ENCODE assay signal across 8 cellular contexts in the genomic region with DNA sequence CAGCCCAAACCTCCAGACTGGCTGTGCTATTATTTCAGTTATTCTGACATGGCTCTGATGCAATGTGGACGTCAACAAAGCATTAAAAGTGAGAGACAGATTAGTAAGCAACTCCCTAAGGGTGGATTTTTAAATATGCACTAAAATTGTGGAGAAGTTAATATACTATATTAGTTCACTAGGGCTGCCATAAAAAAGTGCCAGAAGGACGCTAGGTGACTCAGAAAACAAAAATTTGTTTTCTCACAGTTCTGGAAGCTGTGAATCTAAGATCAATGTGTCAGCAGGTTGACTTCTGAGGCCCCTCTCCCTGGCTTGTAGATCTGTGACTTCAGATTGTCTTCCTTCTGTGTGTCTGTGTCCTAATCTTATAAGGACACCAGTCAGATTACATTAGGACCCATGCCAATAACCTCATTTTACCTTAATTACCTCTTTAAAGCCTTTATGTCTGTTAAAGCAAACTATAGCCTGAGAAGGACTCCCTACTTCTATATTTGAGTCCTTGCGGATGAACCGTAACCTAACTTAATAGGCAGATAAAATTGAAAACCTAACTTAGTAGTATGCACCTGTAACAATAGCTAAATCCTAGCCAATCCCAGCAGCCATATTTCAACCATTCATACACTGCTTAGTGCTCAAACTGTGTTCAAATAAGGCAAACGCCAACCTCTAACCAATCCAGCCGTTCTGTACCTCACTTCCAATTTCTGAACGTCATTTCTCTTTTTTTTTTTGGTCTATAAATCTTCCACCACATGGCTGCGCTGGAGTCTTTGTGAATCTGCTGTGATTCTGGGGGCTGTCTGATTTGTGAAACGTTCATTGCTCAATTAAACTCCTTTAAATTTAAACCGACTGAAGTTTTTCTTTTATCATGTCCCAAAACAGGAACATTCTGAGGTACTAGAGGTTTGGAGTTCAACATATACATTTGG.
A peak's percentile ranks its signal among the peaks of the same experiment; 100 is the strongest.
DNase-seq lines count a peak whose midpoint lies in the region; ATAC-seq and TF ChIP-seq lines count a peak whose summit lies in the region.

No MANE protein-coding gene starts in this region.

- H3K4me1 ChIP-seq in esophagus squamous epithelium: peaks cover 12 to 29% (median 13%) of the 10 kb centered on the region in 3 donors

- H3K4me3 ChIP-seq in NB4 (ENCODE audit: low read depth, low read length) (no peak overlapping the region), esophagus squamous epithelium (no peak overlapping the region)

- TF ChIP-seq POLR2A in NB4 (IDR thresholded peaks at IDR 0.05; ENCODE audit: extremely low read depth, insufficient read length) (no peak), esophagus squamous epithelium (IDR thresholded peaks at IDR 0.05) (no peak)

- intact Hi-C loops in esophagus squamous epithelium (cut with DNase I): no loop called here

- WGBS in esophagus squamous epithelium, 2 donors: 54 to 56% methylated on average over 10 of the region's 10 CpGs

- DNase-seq in CD1c-positive myeloid dendritic cell (ENCODE audit: extremely low spot score) (peak; percentile 71), NB4 (ENCODE audit: low read depth) (peak; percentile 32), esophagus squamous epithelium (lab: John Stamatoyannopoulos, UW) (no peak), anterior cingulate cortex (lab: John Stamatoyannopoulos, UW) (no peak), NCI-H146 (lab: John Stamatoyannopoulos, UW) (no peak), SKM-1 (lab: John Stamatoyannopoulos, UW; ENCODE audit: unreplicated experiment) (no peak), NCI-H2081 (lab: John Stamatoyannopoulos, UW) (no peak)

- peak overlapping the region in 3 of 4 donors; percentile 8 to 62 (median 38) for H3K27ac ChIP-seq in esophagus squamous epithelium

- no peaks in the 10 kb centered on the region for H3K36me3 ChIP-seq in esophagus squamous epithelium

- TF ChIP-seq CTCF in NB4 (IDR thresholded peaks at IDR 0.05; ENCODE audit: low read depth, low read length) (no peak), esophagus squamous epithelium (IDR thresholded peaks at IDR 0.05) (no peak)

- H3K9me3 ChIP-seq in esophagus squamous epithelium: no peaks in the 10 kb centered on the region

- ATAC-seq in GM19467 (IDR thresholded peaks at IDR 0.05; ENCODE audit: unreplicated experiment): peak; percentile 2

- no peaks in the 10 kb centered on the region for H3K27me3 ChIP-seq in esophagus squamous epithelium

Comparison
In these comparisons a context has a peak if more than half of its experiments do, and no peak if none do; other contexts are left out.
1. DNase-seq: peak in CD1c-positive myeloid dendritic cell (single experiment) and NB4 (single experiment); none in esophagus squamous epithelium (single experiment), anterior cingulate cortex (0 of 58), NCI-H146 (single experiment), SKM-1 (single experiment) and NCI-H2081 (0 of 2).